ENCODE assay signal across 8 cellular contexts in genomic region chr1:21232044-21232443, GRCh38. TPM values are rescaled to one million over a fixed set of nuclear protein-coding genes. Genes with fewer than 3 reads are reported as not detected.
A peak's percentile ranks its signal among the peaks of the same experiment; 100 is the strongest.
DNase-seq lines count a peak whose midpoint lies in the region; ATAC-seq, FAIRE-seq and TF ChIP-seq lines count a peak whose summit lies in the region.

No MANE protein-coding gene starts in this region.

- FAIRE-seq in G401.6 (lab: Jason Lieb, UNC) = peak; percentile 96

- no peak overlapping the region for H3K27ac Mint-ChIP-seq in nephron

- H3K36me3 ChIP-seq in WERI-Rb-1 = peaks cover 28% of the 10 kb centered on the region

- CTCF ChIA-PET in AG04450 (lab: Charles Lee) = interaction anchor here (0.6 to 5.4 kb wide), 40 partner anchors 9 to 555 kb away, joined by 3 to 248 read pairs (median 5); no protein-coding TSS in a partner anchor

- TF ChIP-seq CTCF in AG04450 (IDR thresholded peaks at IDR 0.05; ENCODE audit: low read depth, low read length) = peak; percentile 77
- TF ChIP-seq CTCF in WERI-Rb-1 (IDR thresholded peaks at IDR 0.05; ENCODE audit: low read depth, low read length) = peak; percentile 62
- TF ChIP-seq CTCF in nephron (IDR thresholded peaks at IDR 0.05; ENCODE audit: unreplicated experiment in 3 of 3) = peak; percentile 76 to 82 (median 81)

- H3K4me3 Mint-ChIP-seq in nephron = no peak overlapping the region

- H3K4me3 ChIP-seq in AG04450 (ENCODE audit: low read depth, low read length) (no peak overlapping the region), WERI-Rb-1 (ENCODE audit: low read depth, low read length) (no peak overlapping the region)

- no peak overlapping the region for H3K27ac ChIP-seq in AG04450 (ENCODE audit: low read depth, low read length)
- H3K27ac ChIP-seq in WERI-Rb-1 = no peak overlapping the region

- POLR2A ChIA-PET in AG04450 (lab: Yijun Ruan, JAX) = interaction anchor here (0.6 to 1.2 kb wide), 3 partner anchors 113 to 248 kb away, joined by 4 to 8 read pairs (median 5); no protein-coding TSS in a partner anchor

- H3K27me3 Mint-ChIP-seq in nephron (ENCODE audit: low read depth) = no peaks in the 10 kb centered on the region

- DNase-seq in AG04450 (ENCODE audit: low read depth, low spot score) = no peak
- DNase-seq in NCI-H187 treated with DMSO at 0.1 percent for 48 hours (lab: John Stamatoyannopoulos, UW) = peak; percentile 13
- no peak for DNase-seq in WERI-Rb-1
- DNase-seq in fibroblast of gingiva (ENCODE audit: low read depth) = peak; percentile 42

- H3K9me3 ChIP-seq in AG04450 (ENCODE audit: control insufficient read depth, insufficient read depth, low read length) (no peaks in the 10 kb centered on the region), WERI-Rb-1 (ENCODE audit: severe bottlenecking) (no peaks in the 10 kb centered on the region)

- H3K9me3 Mint-ChIP-seq in nephron = no peaks in the 10 kb centered on the region

- H3K4me1 Mint-ChIP-seq in nephron = peaks cover 5% of the 10 kb centered on the region

- no peaks in the 10 kb centered on the region for H3K27me3 ChIP-seq in AG04450 (ENCODE audit: control insufficient read depth, insufficient read depth, low read length)
- H3K27me3 ChIP-seq in WERI-Rb-1 (ENCODE audit: insufficient read depth, low read depth, severe bottlenecking) = no peaks in the 10 kb centered on the region

- ATAC-seq in GM21423 (IDR thresholded peaks at IDR 0.05; ENCODE audit: unreplicated experiment) (no peak), HG03571 (IDR thresholded peaks at IDR 0.05; ENCODE audit: unreplicated experiment) (no peak)

- peaks cover 28% of the 10 kb centered on the region for H3K36me3 Mint-ChIP-seq in nephron (ENCODE audit: low read depth)

RNA-seq across cellular contexts. Expression of gene EIF4G3, which starts 55.3 kb away (rescaled TPM):
- 66.6 and 74.9 TPM in 2 replicates for polyA plus RNA-seq in AG04450 (2011; rRNA removed)
- polyA minus RNA-seq in AG04450 (2011; rRNA and poly(A)+ RNA removed) = 62.7 and 70.1 TPM in 2 replicates

RNA-seq across cellular contexts. Expression of gene ECE1, which starts 58.2 kb away (rescaled TPM):
- polyA plus RNA-seq in AG04450 (2011; rRNA removed) = 145 and 161 TPM in 2 replicates
- polyA minus RNA-seq in AG04450 (2011; rRNA and poly(A)+ RNA removed) = 84.2 and 92.4 TPM in 2 replicates

Comparison
In these comparisons a context has a peak if more than half of its experiments do, and no peak if none do; other contexts are left out.
1. DNase-seq: peak in NCI-H187 treated with DMSO at 0.1 percent for 48 hours (single experiment) and fibroblast of gingiva (single experiment); none in AG04450 (single experiment) and WERI-Rb-1 (single experiment).
2. Peak in every context shown above with its lines, with median percentiles within 50 percentile points of each other: CTCF ChIP-seq.